26 cellular contexts compared by ENCODE assay signal in the genomic region with DNA sequence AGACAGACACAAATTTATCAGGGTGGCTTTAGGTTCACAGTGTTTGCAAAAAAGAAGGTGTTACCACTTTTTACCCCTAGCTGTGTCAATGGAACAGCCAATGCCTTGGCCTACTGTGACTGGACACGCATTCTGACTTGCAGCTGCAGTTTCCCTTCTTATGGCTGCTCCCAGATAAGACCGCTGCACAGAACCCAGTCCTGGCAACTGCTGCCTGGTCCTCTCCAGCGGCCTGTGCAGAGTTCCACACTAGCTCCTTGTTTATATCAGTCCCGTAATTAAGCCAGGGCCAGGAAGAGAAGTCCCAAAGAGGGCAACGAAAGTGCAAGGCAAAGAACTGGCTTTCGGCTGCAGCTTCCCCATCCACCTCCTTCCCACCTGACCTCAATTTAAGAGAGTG.
"Had no signal": no experiment of that assay in that cellular context is flagged by ENCODE, and none has a peak within 500 bp of the region (broad histone marks: within the 10 kb centered on the region; RNA-seq: fewer than 3 reads in every experiment).

No MANE protein-coding gene starts in this region.

- H3K4me1 ChIP-seq: gastrocnemius medialis, left lung, neural progenitor cell, sigmoid colon, thyroid gland, upper lobe of right lung, vagina had no signal

- H3K36me3 Mint-ChIP-seq: neural progenitor cell had no signal

- H3K4me3 ChIP-seq: gastrocnemius medialis, heart right ventricle, left lung, lung, neural progenitor cell, ovary, sigmoid colon, skin epidermis, stomach, thyroid gland, upper lobe of right lung, vagina had no signal

- H3K9ac ChIP-seq: neural progenitor cell had no signal

- DNase-seq: cortex of kidney; effector memory CD4-positive, alpha-beta T cell; gastrocnemius medialis; heart right ventricle; hypothalamus; kidney glomerular epithelial cell; left lung; mesenchymal stem cell; midbrain; nucleus accumbens; ovary; sigmoid colon; stimulated activated CD4-positive, alpha-beta T cell treated with anti-CD3 and anti-CD28 coated beads, Interleukin-12 subunit alpha, Interleukin-12 subunit beta, amount 100 ng/mL, for 4 hours; stimulated activated naive CD4-positive, alpha-beta T cell; stomach; substantia nigra; thyroid gland; upper lobe of right lung had no signal

- H3K9me3 ChIP-seq: gastrocnemius medialis, heart right ventricle, left lung, ovary, sigmoid colon, stomach, thyroid gland, upper lobe of right lung, vagina had no signal

- H3K4me3 Mint-ChIP-seq: natural killer cell treated with Interleukin-12 subunit alpha and Interleukin-12 subunit beta and Interleukin-15 and Interleukin-18, amount 100 ng/mL, for 72 hours; neural progenitor cell had no signal

- ATAC-seq: esophagus mucosa; gastrocnemius medialis; left lung; natural killer cell treated with Interleukin-12 subunit alpha and Interleukin-12 subunit beta and Interleukin-15 and Interleukin-18, amount 100 ng/mL, for 72 hours; upper lobe of right lung had no signal

- H3K27ac ChIP-seq: gastrocnemius medialis, heart right ventricle, left lung, neural progenitor cell, ovary, sigmoid colon, skin epidermis, stomach, thyroid gland, upper lobe of right lung, vagina had no signal

- H3K4me2 ChIP-seq: neural progenitor cell had no signal

- H3K4me1 Mint-ChIP-seq: neural progenitor cell had no signal

- FAIRE-seq: endometrium, islet of Langerhans had no signal

- H3K27me3 ChIP-seq: gastrocnemius medialis, heart right ventricle, left lung, neural progenitor cell, ovary, sigmoid colon, stomach, thyroid gland, upper lobe of right lung, vagina had no signal

- H3K9me3 Mint-ChIP-seq: natural killer cell treated with Interleukin-12 subunit alpha and Interleukin-12 subunit beta and Interleukin-15 and Interleukin-18, amount 100 ng/mL, for 72 hours; neural progenitor cell had no signal

- H3K27me3 Mint-ChIP-seq: natural killer cell treated with Interleukin-12 subunit alpha and Interleukin-12 subunit beta and Interleukin-15 and Interleukin-18, amount 100 ng/mL, for 72 hours had no signal

- H3K27ac Mint-ChIP-seq: natural killer cell treated with Interleukin-12 subunit alpha and Interleukin-12 subunit beta and Interleukin-15 and Interleukin-18, amount 100 ng/mL, for 72 hours; neural progenitor cell had no signal

- H3K36me3 ChIP-seq: gastrocnemius medialis, heart right ventricle, left lung, neural progenitor cell, ovary, sigmoid colon, stomach, thyroid gland, upper lobe of right lung, vagina had no signal
